17 cellular contexts compared by ENCODE assay signal in the genomic region with DNA sequence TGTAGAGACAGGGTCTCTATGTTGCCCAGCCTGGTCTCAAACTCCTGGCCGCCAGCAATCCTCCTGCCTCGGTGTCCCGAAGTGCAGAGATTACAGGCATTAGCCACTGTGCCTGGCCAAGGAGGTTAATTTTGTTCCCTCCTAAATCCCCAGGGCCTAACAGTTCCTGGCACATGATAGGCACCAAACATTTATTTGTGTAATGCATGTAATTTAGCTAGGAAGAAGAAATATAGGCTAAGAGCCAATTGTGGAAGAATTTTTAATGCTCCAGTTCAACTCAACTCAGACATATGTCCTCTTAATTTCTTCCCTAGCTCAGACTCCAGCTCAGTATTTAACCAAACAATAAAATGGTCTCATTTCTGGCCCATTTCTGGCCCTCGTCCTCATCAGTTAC.
"Had no signal": no experiment of that assay in that cellular context is flagged by ENCODE, and none has a peak within 500 bp of the region (broad histone marks: within the 10 kb centered on the region; RNA-seq: fewer than 3 reads in every experiment).

No MANE protein-coding gene starts in this region.

- ATAC-seq: gastrocnemius medialis; heart right ventricle; stimulated activated naive CD8-positive, alpha-beta T cell treated with anti-CD3 and anti-CD28 coated beads, Interleukin-15, amount 100 ng/mL, for 72 hours had no signal

- H3K4me3 Mint-ChIP-seq: activated naive CD8-positive, alpha-beta T cell treated with anti-CD3 and anti-CD28 coated beads, Interleukin-2, amount 10 ng/mL, durations not matched to agents 7 days and 5 days; activated T-cell treated with anti-CD3 and anti-CD28 coated beads, Interleukin-2, amount 50 U/mL, for 24 hours; nephron progenitor cell; stimulated activated naive CD8-positive, alpha-beta T cell treated with anti-CD3 and anti-CD28 coated beads, Interleukin-15, amount 100 ng/mL, for 72 hours had no signal

- H3K27ac Mint-ChIP-seq: activated naive CD8-positive, alpha-beta T cell treated with anti-CD3 and anti-CD28 coated beads, Interleukin-2, amount 10 ng/mL, durations not matched to agents 7 days and 5 days; activated T-cell treated with anti-CD3 and anti-CD28 coated beads, Interleukin-2, amount 50 U/mL, for 24 hours; nephron progenitor cell had no signal

- H3K27me3 Mint-ChIP-seq: activated naive CD8-positive, alpha-beta T cell treated with anti-CD3 and anti-CD28 coated beads, Interleukin-2, amount 10 ng/mL, durations not matched to agents 7 days and 5 days; activated T-cell treated with anti-CD3 and anti-CD28 coated beads, Interleukin-2, amount 50 U/mL, for 24 hours; stimulated activated naive CD8-positive, alpha-beta T cell treated with anti-CD3 and anti-CD28 coated beads, Interleukin-15, amount 100 ng/mL, for 72 hours had no signal

- H3K9me3 ChIP-seq: gastrocnemius medialis, heart right ventricle, sigmoid colon, testis had no signal

- H3K27ac ChIP-seq: coronary artery, gastrocnemius medialis, heart right ventricle, sigmoid colon, testis had no signal

- H3K9me3 Mint-ChIP-seq: activated naive CD8-positive, alpha-beta T cell treated with anti-CD3 and anti-CD28 coated beads, Interleukin-2, amount 10 ng/mL, durations not matched to agents 7 days and 5 days; activated T-cell treated with anti-CD3 and anti-CD28 coated beads, Interleukin-2, amount 50 U/mL, for 24 hours; nephron progenitor cell; stimulated activated naive CD8-positive, alpha-beta T cell treated with anti-CD3 and anti-CD28 coated beads, Interleukin-15, amount 100 ng/mL, for 72 hours had no signal

- H3K27me3 ChIP-seq: gastrocnemius medialis, heart right ventricle, sigmoid colon, testis had no signal

- DNase-seq: activated effector memory CD4-positive, alpha-beta T cell treated with Interleukin-2 at 50 U/mL for 16 hours; activated naive CD8-positive, alpha-beta T cell treated with anti-CD3 and anti-CD28 coated beads, Interleukin-2, amount 10 ng/mL, durations not matched to agents 7 days and 5 days; activated T-cell treated with anti-CD3 and anti-CD28 coated beads, Interleukin-2, amount 50 U/mL, for 24 hours; anterior cingulate cortex; effector CD8-positive, alpha-beta T cell; gastrocnemius medialis; heart right ventricle; islet precursor cell; mammary epithelial cell; nephron progenitor cell; sigmoid colon; stimulated activated CD4-positive, alpha-beta T cell treated with anti-CD3 and anti-CD28 coated beads, Interleukin-4, amount 100 ng/mL, for 1 hour; stimulated activated CD8-positive, alpha-beta memory T cell treated with anti-CD3 and anti-CD28 coated beads, Interleukin-4, amount 100 ng/mL, for 48 hours; stimulated activated naive CD8-positive, alpha-beta T cell treated with anti-CD3 and anti-CD28 coated beads, Interleukin-15, amount 100 ng/mL, for 72 hours; T-helper 9 cell; testis had no signal
